8 cellular contexts compared by ENCODE assay signal in genomic region chr17:49515196-49515770, GRCh38. TPM values are rescaled to one million over a fixed set of nuclear protein-coding genes. Genes with fewer than 3 reads are reported as not detected.
A peak's percentile ranks its signal among the peaks of the same experiment; 100 is the strongest.
DNase-seq lines count a peak whose midpoint lies in the region; ATAC-seq lines count a peak whose summit lies in the region.

No MANE protein-coding gene starts in this region.

- H3K27me3 Mint-ChIP-seq in activated T-helper 17 cell treated with anti-CD3 and anti-CD28 coated beads, Interleukin-2, amount 50 U/mL, for 72 hours: peaks cover 10% of the 10 kb centered on the region

- peak; percentile 99 for DNase-seq in DMS 273 (lab: John Stamatoyannopoulos, UW; ENCODE audit: unreplicated experiment)
- DNase-seq in HUDEP-2 (lab: John Stamatoyannopoulos, UW; ENCODE audit: unreplicated experiment in 76 of 76): peak in 59 of 76 experiments; percentile 4 to 75 (median 34)
- DNase-seq in Right ventricle myocardium superior: peak; percentile 95
- DNase-seq in posterior cingulate gyrus: peak; percentile 41 to 94 (median 64)
- DNase-seq in activated CD4-positive, CD25-positive, alpha-beta regulatory T cell treated with anti-CD3 and anti-CD28 coated beads, Interleukin-2, amount 50 U/mL, for 72 hours: no peak
- no peak for DNase-seq in NCI-H1105 (lab: John Stamatoyannopoulos, UW)

- no peaks in the 10 kb centered on the region for H3K36me3 Mint-ChIP-seq in activated T-helper 17 cell treated with anti-CD3 and anti-CD28 coated beads, Interleukin-2, amount 50 U/mL, for 72 hours (ENCODE audit: low read depth)

- intact Hi-C loops in Right ventricle myocardium superior (cut with DNase I): no loop called here
- intact Hi-C loops in posterior cingulate gyrus (cut with DNase I): no loop called here

- no peaks in the 10 kb centered on the region for H3K4me1 Mint-ChIP-seq in activated T-helper 17 cell treated with anti-CD3 and anti-CD28 coated beads, Interleukin-2, amount 50 U/mL, for 72 hours

- no peaks in the 10 kb centered on the region for H3K9me3 Mint-ChIP-seq in activated T-helper 17 cell treated with anti-CD3 and anti-CD28 coated beads, Interleukin-2, amount 50 U/mL, for 72 hours

- ATAC-seq in GM21515 (IDR thresholded peaks at IDR 0.05; ENCODE audit: unreplicated experiment): peak; percentile 67
- peak; percentile 45 for ATAC-seq in activated T-helper 17 cell treated with anti-CD3 and anti-CD28 coated beads, Interleukin-2, amount 50 U/mL, for 72 hours (replicated peaks)
- ATAC-seq in Right ventricle myocardium superior (ENCODE audit: poor library complexity): peak; percentile 97

- no peak overlapping the region for H3K4me3 Mint-ChIP-seq in activated T-helper 17 cell treated with anti-CD3 and anti-CD28 coated beads, Interleukin-2, amount 50 U/mL, for 72 hours

- H3K27ac Mint-ChIP-seq in activated T-helper 17 cell treated with anti-CD3 and anti-CD28 coated beads, Interleukin-2, amount 50 U/mL, for 72 hours: no peak overlapping the region

RNA-seq across cellular contexts. Expression of gene NGFR, which starts 20.2 kb away (rescaled TPM):
- total RNA-seq in activated T-helper 17 cell treated with anti-CD3 and anti-CD28 coated beads, Interleukin-2, amount 50 U/mL, for 72 hours: under 1 TPM; 0.11 to 0.50 TPM
- 8.0 TPM for total RNA-seq in Right ventricle myocardium superior

Comparison
In these comparisons a context has a peak if more than half of its experiments do, and no peak if none do; other contexts are left out.
1. DNase-seq: peak in DMS 273 (single experiment), HUDEP-2 (59 of 76), Right ventricle myocardium superior (single experiment) and posterior cingulate gyrus (10 of 10); none in activated CD4-positive, CD25-positive, alpha-beta regulatory T cell treated with anti-CD3 and anti-CD28 coated beads, Interleukin-2, amount 50 U/mL, for 72 hours (single experiment) and NCI-H1105 (single experiment).
2. ATAC-seq: peak in every context shown above with its lines; median percentile 97 in Right ventricle myocardium superior; 67 in GM21515; 45 in activated T-helper 17 cell treated with anti-CD3 and anti-CD28 coated beads, Interleukin-2, amount 50 U/mL, for 72 hours.